In genomic region chr19:22515435-22515834, GRCh38 we compare ENCODE assay signal across 19 cellular contexts.
A peak's percentile ranks its signal among the peaks of the same experiment; 100 is the strongest.
DNase-seq lines count a peak whose midpoint lies in the region; ATAC-seq and TF ChIP-seq lines count a peak whose summit lies in the region.
"Had no signal": no experiment of that assay in that cellular context is flagged by ENCODE, and none has a peak within 500 bp of the region (broad histone marks: within the 10 kb centered on the region; RNA-seq: fewer than 3 reads in every experiment).

No MANE protein-coding gene starts in this region.

- H3K27ac ChIP-seq in upper lobe of right lung (no peak overlapping the region), mesenchymal stem cell (ENCODE audit: low read length, poor library complexity, severe bottlenecking) (no peak overlapping the region)
- H3K27ac ChIP-seq: BLaER1 had no signal

- H3K9me3 ChIP-seq in upper lobe of right lung (no peaks in the 10 kb centered on the region), Caco-2 (no peaks in the 10 kb centered on the region), mesenchymal stem cell (ENCODE audit: control insufficient read depth, low read length) (peaks cover 19% of the 10 kb centered on the region)

- CTCF ChIA-PET in Caco-2 (lab: Charles Lee) = no interaction called here

- H3K79me1 ChIP-seq in mesenchymal stem cell (replicated peaks; ENCODE audit: low read length, poor library complexity, severe bottlenecking) = no peaks in the 10 kb centered on the region

- H2BK120ac ChIP-seq in mesenchymal stem cell (ENCODE audit: low read depth, low read length) = no peak overlapping the region

- ATAC-seq in upper lobe of right lung = no peak

- no peaks in the 10 kb centered on the region for H3K27me3 Mint-ChIP-seq in Caco-2 (ENCODE audit: insufficient read depth, unreplicated experiment)
- H3K27me3 Mint-ChIP-seq: CD4-positive, alpha-beta memory T cell; CD4-positive, CD25-positive, alpha-beta regulatory T cell had no signal

- H3K27me3 ChIP-seq in upper lobe of right lung = no peaks in the 10 kb centered on the region
- H3K27me3 ChIP-seq in Caco-2 (replicated peaks; ENCODE audit: control insufficient read depth, insufficient read depth, low read length) = no peaks in the 10 kb centered on the region
- no peaks in the 10 kb centered on the region for H3K27me3 ChIP-seq in mesenchymal stem cell (ENCODE audit: control insufficient read depth in 1 of 2, insufficient read depth in 1 of 2, low read length in 2 of 2)
- H3K27me3 ChIP-seq: BE2C, BLaER1 had no signal

- TF ChIP-seq CTCF in upper lobe of right lung (IDR thresholded peaks at IDR 0.05) (no peak), Caco-2 (IDR thresholded peaks at IDR 0.05; ENCODE audit: insufficient read depth in 1 of 2, low read depth in 1 of 2, low read length in 1 of 2, severe bottlenecking in 1 of 2, unreplicated experiment in 1 of 2) (no peak)

- no peak overlapping the region for H3K23ac ChIP-seq in mesenchymal stem cell (ENCODE audit: low read length in 2 of 2)

- H4K8ac ChIP-seq in mesenchymal stem cell (ENCODE audit: low read length) = no peak overlapping the region

- BruUV-seq in Caco-2 (replicated peaks; lab: Mats Ljungman, UMichigan) = no TSS peak

- H3K27ac Mint-ChIP-seq in Caco-2 (ENCODE audit: unreplicated experiment) = no peak overlapping the region
- H3K27ac Mint-ChIP-seq: CD14-positive monocyte; CD4-positive, alpha-beta memory T cell; CD4-positive, CD25-positive, alpha-beta regulatory T cell; CD8-positive, alpha-beta memory T cell had no signal

- H3K18ac ChIP-seq in mesenchymal stem cell (ENCODE audit: low read depth in 1 of 2, low read length in 2 of 2) = no peak overlapping the region

- H2BK12ac ChIP-seq in mesenchymal stem cell (ENCODE audit: low read length in 2 of 2) = no peak overlapping the region

- intact Hi-C loops in head of caudate nucleus (cut with DNase I) = no loop called here
- intact Hi-C loops in upper lobe of right lung (cut with DNase I) = no loop called here
- intact Hi-C loops in Caco-2 (cut with micrococcal nuclease; ENCODE audit: unreplicated experiment) = no loop called here

- H3K4me1 ChIP-seq in upper lobe of right lung = no peaks in the 10 kb centered on the region
- no peaks in the 10 kb centered on the region for H3K4me1 ChIP-seq in Caco-2
- H3K4me1 ChIP-seq in mesenchymal stem cell (ENCODE audit: control insufficient read depth, insufficient read depth, low read depth, low read length) = no peaks in the 10 kb centered on the region
- H3K4me1 ChIP-seq: BE2C, BLaER1 had no signal

- POLR2A ChIA-PET in Caco-2 (lab: Charles Lee) = no interaction called here

- H3K36me3 ChIP-seq in upper lobe of right lung (no peaks in the 10 kb centered on the region), Caco-2 (ENCODE audit: control insufficient read depth, insufficient read depth, low read length) (no peaks in the 10 kb centered on the region), mesenchymal stem cell (ENCODE audit: control insufficient read depth in 1 of 2, insufficient read depth in 2 of 2, low read depth in 1 of 2, low read length in 2 of 2) (no peaks in the 10 kb centered on the region)
- H3K36me3 ChIP-seq: BE2C, BLaER1 had no signal

- no peak overlapping the region for H3K9ac ChIP-seq in mesenchymal stem cell (ENCODE audit: low read length)
- H3K9ac ChIP-seq: BLaER1 had no signal

- H2BK5ac ChIP-seq in mesenchymal stem cell (ENCODE audit: low read depth, low read length, poor library complexity, severe bottlenecking) = no peak overlapping the region

- H3K4ac ChIP-seq in mesenchymal stem cell (ENCODE audit: low read depth in 1 of 2, low read length in 2 of 2) = no peak overlapping the region

- H3K4me3 ChIP-seq in upper lobe of right lung = no peak overlapping the region
- H3K4me3 ChIP-seq in Caco-2 (ENCODE audit: low read depth, low read length) = no peak overlapping the region
- H3K4me3 ChIP-seq in mesenchymal stem cell (ENCODE audit: insufficient read depth in 1 of 2, low read depth in 1 of 2, low read length in 2 of 2) = no peak overlapping the region
- H3K4me3 ChIP-seq: BLaER1 had no signal

- no peak overlapping the region for H2BK15ac ChIP-seq in mesenchymal stem cell (ENCODE audit: low read depth, poor library complexity, severe bottlenecking)

- H3K14ac ChIP-seq in mesenchymal stem cell (ENCODE audit: low read length in 2 of 2) = no peak overlapping the region

- H3K4me3 Mint-ChIP-seq in Caco-2 (ENCODE audit: unreplicated experiment) = no peak overlapping the region
- H3K4me3 Mint-ChIP-seq: CD14-positive monocyte; CD4-positive, alpha-beta memory T cell; CD4-positive, CD25-positive, alpha-beta regulatory T cell; CD8-positive, alpha-beta memory T cell had no signal

- H2AK5ac ChIP-seq in mesenchymal stem cell (ENCODE audit: low read length, severe bottlenecking) = no peak overlapping the region

- 73% methylated on average over 3 of the region's 4 CpGs for WGBS in mesenchymal stem cell

- no peak overlapping the region for H2AFZ ChIP-seq in mesenchymal stem cell (ENCODE audit: low read depth, low read length)

- no peak overlapping the region for H3K4me2 ChIP-seq in mesenchymal stem cell (ENCODE audit: low read length, poor library complexity, severe bottlenecking)
- H3K4me2 ChIP-seq: BLaER1 had no signal

- peaks cover 5% of the 10 kb centered on the region for H3K36me3 Mint-ChIP-seq in Caco-2 (ENCODE audit: insufficient read depth, unreplicated experiment)
- H3K36me3 Mint-ChIP-seq: CD14-positive monocyte; CD8-positive, alpha-beta memory T cell had no signal

- H3K4me1 Mint-ChIP-seq in Caco-2 (ENCODE audit: low read depth, unreplicated experiment) = no peaks in the 10 kb centered on the region
- H3K4me1 Mint-ChIP-seq: CD14-positive monocyte; CD4-positive, alpha-beta memory T cell; CD4-positive, CD25-positive, alpha-beta regulatory T cell; CD8-positive, alpha-beta memory T cell had no signal

- no peak overlapping the region for H4K91ac ChIP-seq in mesenchymal stem cell (ENCODE audit: low read length)

- H3K9me3 Mint-ChIP-seq in Caco-2 (ENCODE audit: unreplicated experiment) = peaks cover 22% of the 10 kb centered on the region

- DNase-seq in globus pallidus (ENCODE audit: low spot score) (peak; percentile 20), head of caudate nucleus (peak in 22 of 42 donors; percentile 4 to 72 (median 36)), upper lobe of right lung (peak; percentile 15), Caco-2 (no peak), NCI-H446 treated with DMSO at 0.1 percent for 48 hours (lab: John Stamatoyannopoulos, UW) (no peak), mesenchymal stem cell (no peak)
- DNase-seq: 8988T; ACHN; BE2C; C1 segment of cervical spinal cord; Calu3; CD4-positive, alpha-beta memory T cell; CD4-positive, CD25-positive, alpha-beta regulatory T cell; CD8-positive, alpha-beta memory T cell; COR-L47; DMS79 treated with DMSO at 0.1 percent for 48 hours; GF-D8 had no signal

Comparison
In these comparisons a context has a peak if more than half of its experiments do, and no peak if none do; other contexts are left out.
1. DNase-seq: peak in globus pallidus (single experiment), head of caudate nucleus (22 of 42) and upper lobe of right lung (single experiment); none in Caco-2 (0 of 2), NCI-H446 treated with DMSO at 0.1 percent for 48 hours (single experiment) and mesenchymal stem cell (single experiment).